ENCODE assay signal across 8 cellular contexts in genomic region chr20:31678389-31679356, GRCh38. TPM values are rescaled to one million over a fixed set of nuclear protein-coding genes. Genes with fewer than 3 reads are reported as not detected.
DNase-seq lines count a peak whose midpoint lies in the region; ATAC-seq lines count a peak whose summit lies in the region.

No MANE protein-coding gene starts in this region.

- H3K27me3 ChIP-seq in HAP-1 (ENCODE audit: low read depth): no peaks in the 10 kb centered on the region

- H3K27ac Mint-ChIP-seq in T-helper 17 cell: peak overlapping the region; percentile 99

- H3K4me1 Mint-ChIP-seq in T-helper 17 cell: peaks cover 79% of the 10 kb centered on the region

- no peaks in the 10 kb centered on the region for H3K27me3 Mint-ChIP-seq in T-helper 17 cell

- in situ Hi-C loops in HAP-1 (cut with MboI; ENCODE audit: low sequenced_read_pairs): no loop called here

- DNase-seq in HAP-1 (ENCODE audit: low spot score in 2 of 2) (peak; percentile 65 to 66), T-helper 17 cell (no peak), renal cortical epithelial cell (ENCODE audit: low read depth) (peak; percentile 65), AML-193 (lab: John Stamatoyannopoulos, UW) (no peak), NCI-H526 treated with DMSO at 0.1 percent for 48 hours (lab: John Stamatoyannopoulos, UW) (no peak)

- peak overlapping the region; percentile 74 for H3K4me3 Mint-ChIP-seq in T-helper 17 cell

- no peaks in the 10 kb centered on the region for H3K9me3 ChIP-seq in HAP-1
- H3K9me3 ChIP-seq in T-helper 17 cell (ENCODE audit: control insufficient read depth, low read length, poor library complexity, severe bottlenecking): no peaks in the 10 kb centered on the region

- no peak for ATAC-seq in T-helper 17 cell
- peak; percentile 53 for ATAC-seq in esophagus mucosa
- ATAC-seq in HG02981 (IDR thresholded peaks at IDR 0.05; ENCODE audit: unreplicated experiment): no peak
- no peak for ATAC-seq in GM18511 (IDR thresholded peaks at IDR 0.05; ENCODE audit: unreplicated experiment)

- peaks cover 11% of the 10 kb centered on the region for H3K36me3 Mint-ChIP-seq in T-helper 17 cell (ENCODE audit: low read depth)

- no peak overlapping the region for H3K4me3 ChIP-seq in HAP-1

- peaks cover 4% of the 10 kb centered on the region for H3K36me3 ChIP-seq in HAP-1 (replicated peaks)

- peaks cover 20% of the 10 kb centered on the region for H3K4me1 ChIP-seq in HAP-1

RNA-seq across cellular contexts. Expression of gene COX4I2, which starts 41.0 kb away (rescaled TPM):
- not detected for total RNA-seq in T-helper 17 cell
- total RNA-seq in esophagus mucosa: 0.96 TPM
- total RNA-seq in renal cortical epithelial cell: not detected in 2 replicates

RNA-seq across cellular contexts. Expression of gene BCL2L1, which starts 44.0 kb away (rescaled TPM):
- total RNA-seq in T-helper 17 cell (10 to 100 TPM; 35.6 to 59.1 TPM), esophagus mucosa (76.6 TPM), renal cortical epithelial cell (182 and 222 TPM in 2 replicates)

Comparison
In these comparisons a context has a peak if more than half of its experiments do, and no peak if none do; other contexts are left out.
1. DNase-seq: peak in HAP-1 (2 of 2) and renal cortical epithelial cell (single experiment); none in T-helper 17 cell (0 of 3), AML-193 (0 of 2) and NCI-H526 treated with DMSO at 0.1 percent for 48 hours (single experiment).